ENCODE assay signal across 34 cellular contexts in genomic region chr14:38330262-38330661, GRCh38.
"Had no signal": no experiment of that assay in that cellular context is flagged by ENCODE, and none has a peak within 500 bp of the region (broad histone marks: within the 10 kb centered on the region; RNA-seq: fewer than 3 reads in every experiment).

No MANE protein-coding gene starts in this region.

- H3K27me3 ChIP-seq: brain microvascular endothelial cell, MG63 had no signal

- H3K4me3 ChIP-seq: MG63 had no signal

- H3K9me3 ChIP-seq: MG63 had no signal

- DNase-seq: activated CD4-positive, alpha-beta T cell treated with anti-CD3 and anti-CD28 coated beads for 1 hour; activated CD4-positive, alpha-beta T cell treated with anti-CD3 and anti-CD28 coated beads for 48 hours; activated CD4-positive, CD25-positive, alpha-beta regulatory T cell; activated CD8-positive, alpha-beta T cell treated with anti-CD3 and anti-CD28 coated beads for 36 hours; activated effector memory CD4-positive, alpha-beta T cell treated with anti-CD3 and anti-CD28 coated beads, Interleukin-2, amount 50 U/mL, for 16 hours; activated naive CD4-positive, alpha-beta T cell; activated naive CD4-positive, alpha-beta T cell treated with anti-CD3 and anti-CD28 coated beads, Interleukin-2, amount 50 U/mL, for 16 hours; activated naive CD8-positive, alpha-beta T cell treated with anti-CD3 and anti-CD28 coated beads for 36 hours; activated T-cell treated with anti-CD3 and anti-CD28 coated beads, Interleukin-2, amount 50 U/mL, for 1 hour; activated T-cell treated with anti-CD3 and anti-CD28 coated beads, Interleukin-2, amount 50 U/mL, for 72 hours; amniotic stem cell; aorta; brain microvascular endothelial cell; central memory CD4-positive, alpha-beta T cell; Kasumi-1; MG63; NCI-H1048; NCI-H1105 treated with DMSO at 0.1 percent for 48 hours; NCI-H1436; NCI-H1694; NCI-H1930; NCI-H2081 treated with DMSO at 0.1 percent for 48 hours; NCI-H226; NCI-H446 treated with DMSO at 0.1 percent for 48 hours; NCI-H524; NCI-H748 treated with DMSO at 0.1 percent for 48 hours; NK-92 treated with Interleukin-12 subunit alpha and Interleukin-12 subunit beta, amount 100 ng/mL, for 24 hours; OCI-M1; Right ventricle myocardium superior; SW 1271; T-helper 1 cell; T-helper 2 cell; T-helper 9 cell had no signal

- H3K27ac ChIP-seq: brain microvascular endothelial cell, VCaP had no signal

- H3K36me3 ChIP-seq: brain microvascular endothelial cell, MG63 had no signal
